ENCODE assay signal across 14 cellular contexts in the genomic region with DNA sequence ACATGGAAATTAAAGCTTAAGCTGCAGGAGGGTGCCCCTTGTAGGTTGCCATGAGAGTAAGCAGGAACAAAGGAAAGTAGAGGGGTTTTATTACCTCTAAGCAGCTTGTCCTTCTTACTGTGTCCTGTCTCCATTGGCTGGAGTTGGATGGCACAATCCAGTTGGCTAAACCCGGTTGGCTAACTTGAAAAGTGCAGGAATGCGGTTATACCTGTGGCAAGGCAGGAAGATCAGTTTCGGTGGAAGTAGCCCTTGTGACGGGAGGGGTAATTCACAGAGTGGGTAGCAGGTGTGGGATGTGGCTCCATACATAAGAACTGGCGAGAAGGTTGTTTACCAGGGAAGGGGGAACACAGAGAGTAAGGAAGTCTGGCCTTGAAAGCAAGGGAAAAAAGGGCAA. TPM values are rescaled to one million over a fixed set of nuclear protein-coding genes. Genes with fewer than 3 reads are reported as not detected.
A peak's percentile ranks its signal among the peaks of the same experiment; 100 is the strongest.
DNase-seq lines count a peak whose midpoint lies in the region; ATAC-seq and TF ChIP-seq lines count a peak whose summit lies in the region.
"Had no signal": no experiment of that assay in that cellular context is flagged by ENCODE, and none has a peak within 500 bp of the region (broad histone marks: within the 10 kb centered on the region; RNA-seq: fewer than 3 reads in every experiment).

No MANE protein-coding gene starts in this region.

- H3K36me3 ChIP-seq in iPS DF 6.9 (ENCODE audit: control insufficient read depth, insufficient read depth, low read length), result peaks cover 2% of the 10 kb centered on the region; the same call in 1 of the 2 replicates

- no CpG with 5 or more reads among the region's 5 CpGs for WGBS in iPS DF 6.9 (ENCODE audit: insufficient coverage, insufficient read length)

- no peaks in the 10 kb centered on the region for H3K27me3 ChIP-seq in iPS DF 6.9 (ENCODE audit: control insufficient read depth, insufficient read depth, low read length)
- H3K27me3 ChIP-seq: heart left ventricle had no signal

- no peak overlapping the region for H3K4me3 ChIP-seq in iPS DF 6.9 (ENCODE audit: low read length)
- H3K4me3 ChIP-seq: heart left ventricle had no signal

- H3K27ac ChIP-seq in iPS DF 6.9 (ENCODE audit: low read length), result no peak overlapping the region
- H3K27ac ChIP-seq: heart left ventricle had no signal

- H3K9me3 ChIP-seq in iPS DF 6.9 (ENCODE audit: control insufficient read depth, insufficient read depth, low read length), result no peaks in the 10 kb centered on the region
- H3K9me3 ChIP-seq: heart left ventricle had no signal

- no peak for TF ChIP-seq EP300 in Ishikawa (IDR thresholded peaks at IDR 0.05; ENCODE audit: borderline replicate concordance)

- no peak for ATAC-seq in HG02678 (IDR thresholded peaks at IDR 0.05; ENCODE audit: unreplicated experiment)
- ATAC-seq: heart left ventricle had no signal

- DNase-seq in NCI-H774 (lab: John Stamatoyannopoulos, UW), result peak; percentile 30
- peak; percentile 29 for DNase-seq in iPS DF 6.9 (ENCODE audit: low read depth, low spot score)
- peak; percentile 79 for DNase-seq in renal cortical epithelial cell (ENCODE audit: low read depth)
- no peak for DNase-seq in superior temporal gyrus (ENCODE audit: extremely low spot score)
- DNase-seq in NCI-H2171 treated with DMSO at 0.1 percent for 48 hours (lab: John Stamatoyannopoulos, UW), result no peak
- no peak for DNase-seq in NCI-H146 treated with DMSO at 0.1 percent for 48 hours (lab: John Stamatoyannopoulos, UW; ENCODE audit: unreplicated experiment)
- DNase-seq: AML-193; COR-L47; effector memory CD4-positive, alpha-beta T cell; heart left ventricle; NCI-H1048; occipital lobe had no signal

- no peak for TF ChIP-seq RAD21 in Ishikawa (IDR thresholded peaks at IDR 0.05; ENCODE audit: low read depth)

- H3K4me1 ChIP-seq in iPS DF 6.9 (ENCODE audit: control insufficient read depth, insufficient read depth, low read length), result no peaks in the 10 kb centered on the region

TF ChIP-seq in Ishikawa, 13 proteins besides CTCF, POLR2A, EP300 and RAD21:
- TF ChIP-seq CREB1 (IDR thresholded peaks at IDR 0.05; ENCODE audit: low read depth) (no peak), FOXM1 (IDR thresholded peaks at IDR 0.05; ENCODE audit: borderline replicate concordance, low read depth) (peak; percentile 38; the same call in 1 of the 2 replicates)

RNA-seq across cellular contexts. Expression of a gene that starts 3.2 kb away (rescaled TPM):
- 3.2 and 3.8 TPM in 2 replicates for total RNA-seq in renal cortical epithelial cell

Comparison
In these comparisons a context has a peak if more than half of its experiments do, and no peak if none do; other contexts are left out.
1. DNase-seq: peak in NCI-H774 (single experiment), iPS DF 6.9 (single experiment) and renal cortical epithelial cell (single experiment); none in superior temporal gyrus (single experiment), NCI-H2171 treated with DMSO at 0.1 percent for 48 hours (single experiment) and NCI-H146 treated with DMSO at 0.1 percent for 48 hours (single experiment).